Comparison of ENCODE assay signal across 31 cellular contexts in genomic region chr12:108375986-108376663, GRCh38. TPM values are rescaled to one million over a fixed set of nuclear protein-coding genes. Genes with fewer than 3 reads are reported as not detected.
DNase-seq lines count a peak whose midpoint lies in the region; ATAC-seq and TF ChIP-seq lines count a peak whose summit lies in the region.
"Had no signal": no experiment of that assay in that cellular context is flagged by ENCODE, and none has a peak within 500 bp of the region (broad histone marks: within the 10 kb centered on the region; RNA-seq: fewer than 3 reads in every experiment).

No MANE protein-coding gene starts in this region.

- TF ChIP-seq CTCF in AG10803 (conservative IDR thresholded peaks at IDR 0.05; ENCODE audit: low read length), result no peak
- no peak for TF ChIP-seq CTCF in astrocyte of the spinal cord (IDR thresholded peaks at IDR 0.05; ENCODE audit: low read depth, low read length)

- peaks cover 0 to 15% of the 10 kb centered on the region in 2 experiments for H3K27me3 ChIP-seq in mesenchymal stem cell (ENCODE audit: control insufficient read depth in 1 of 2, insufficient read depth in 1 of 2, low read length in 2 of 2)
- H3K27me3 ChIP-seq: adrenal gland, colonic mucosa, thyroid gland, vagina had no signal

- no peak overlapping the region for H3K23ac ChIP-seq in mesenchymal stem cell (ENCODE audit: low read length in 2 of 2)

- H3K36me3 ChIP-seq in mesenchymal stem cell (ENCODE audit: control insufficient read depth in 1 of 2, insufficient read depth in 2 of 2, low read depth in 1 of 2, low read length in 2 of 2), result no peaks in the 10 kb centered on the region
- H3K36me3 ChIP-seq: adrenal gland, colonic mucosa, thyroid gland, vagina had no signal

- WGBS in mesenchymal stem cell, result 31% methylated on average over 4 of the region's 4 CpGs

- no peak overlapping the region for H2BK12ac ChIP-seq in mesenchymal stem cell (ENCODE audit: low read length in 2 of 2)

- H3K4me1 ChIP-seq in mesenchymal stem cell (ENCODE audit: control insufficient read depth, insufficient read depth, low read depth, low read length), result peaks cover 3% of the 10 kb centered on the region
- H3K4me1 ChIP-seq: adrenal gland, colonic mucosa, thyroid gland, vagina had no signal

- no peak for ATAC-seq in GM21447 (IDR thresholded peaks at IDR 0.05; ENCODE audit: unreplicated experiment)
- ATAC-seq: left ventricle myocardium superior, Panc1, sciatic nerve had no signal

- no peak overlapping the region for H2BK15ac ChIP-seq in mesenchymal stem cell (ENCODE audit: low read depth, poor library complexity, severe bottlenecking)

- no peak overlapping the region for H2AFZ ChIP-seq in mesenchymal stem cell (ENCODE audit: low read depth, low read length)

- no peak overlapping the region for H2BK5ac ChIP-seq in mesenchymal stem cell (ENCODE audit: low read depth, low read length, poor library complexity, severe bottlenecking)

- no peak overlapping the region for H3K4me3 ChIP-seq in AG10803 (ENCODE audit: low read length)
- no peak overlapping the region for H3K4me3 ChIP-seq in astrocyte of the spinal cord (ENCODE audit: low read depth, low read length)
- no peak overlapping the region for H3K4me3 ChIP-seq in mesenchymal stem cell (ENCODE audit: insufficient read depth in 1 of 2, low read depth in 1 of 2, low read length in 2 of 2)
- H3K4me3 ChIP-seq: adrenal gland, colonic mucosa, thyroid gland, vagina had no signal

- no peak overlapping the region for H3K14ac ChIP-seq in mesenchymal stem cell (ENCODE audit: low read length in 2 of 2)

- H3K9ac ChIP-seq in mesenchymal stem cell (ENCODE audit: low read length), result no peak overlapping the region

- H3K4ac ChIP-seq in mesenchymal stem cell (ENCODE audit: low read depth in 1 of 2, low read length in 2 of 2), result no peak overlapping the region

- no peak overlapping the region for H2AK5ac ChIP-seq in mesenchymal stem cell (ENCODE audit: low read length, severe bottlenecking)

- H3K18ac ChIP-seq in mesenchymal stem cell (ENCODE audit: low read depth in 1 of 2, low read length in 2 of 2), result no peak overlapping the region

- H4K8ac ChIP-seq in mesenchymal stem cell (ENCODE audit: low read length), result no peak overlapping the region

- no peak overlapping the region for H4K91ac ChIP-seq in mesenchymal stem cell (ENCODE audit: low read length)

- in situ Hi-C loops in astrocyte of the spinal cord (cut with HindIII; ENCODE audit: low sequenced_read_pairs), result no loop called here

- H3K9me3 ChIP-seq in mesenchymal stem cell (ENCODE audit: control insufficient read depth, low read length), result peaks cover 33% of the 10 kb centered on the region
- H3K9me3 ChIP-seq: adrenal gland, colonic mucosa, thyroid gland, vagina had no signal

- no peak overlapping the region for H3K4me2 ChIP-seq in mesenchymal stem cell (ENCODE audit: low read length, poor library complexity, severe bottlenecking)

- H2BK120ac ChIP-seq in mesenchymal stem cell (ENCODE audit: low read depth, low read length), result no peak overlapping the region

- no peaks in the 10 kb centered on the region for H3K79me1 ChIP-seq in mesenchymal stem cell (replicated peaks; ENCODE audit: low read length, poor library complexity, severe bottlenecking)

- no peak overlapping the region for H3K27ac ChIP-seq in mesenchymal stem cell (ENCODE audit: low read length, poor library complexity, severe bottlenecking)
- H3K27ac ChIP-seq: adrenal gland, colonic mucosa, thyroid gland, vagina had no signal

- DNase-seq in AG10803 (ENCODE audit: low read depth) (peak; percentile 20), LHCN-M2 (ENCODE audit: low read depth) (peak; percentile 74), astrocyte of the spinal cord (ENCODE audit: low read depth, low spot score) (peak; percentile 19), iris pigment epithelial cell (ENCODE audit: low read depth) (peak; percentile 33), GM19238 (ENCODE audit: insufficient read length, low spot score) (no peak), mesenchymal stem cell (no peak), activated T-cell treated with anti-CD3 and anti-CD28 coated beads for 4 hours (no peak)
- DNase-seq: activated CD4-positive, alpha-beta memory T cell treated with anti-CD3 and anti-CD28 coated beads for 36 hours; activated CD4-positive, alpha-beta T cell treated with anti-CD3 and anti-CD28 coated beads for 1 hour; activated naive CD4-positive, alpha-beta T cell; adrenal gland; C1 segment of cervical spinal cord; colonic mucosa; effector CD8-positive, alpha-beta T cell; erythroblast; foreskin fibroblast; GDM1; head of caudate nucleus; HFFc6; islet precursor cell; KG1; left ventricle myocardium superior; NCI-H146; stimulated activated CD4-positive, alpha-beta T cell treated with anti-CD3 and anti-CD28 coated beads, Interleukin-12 subunit alpha, Interleukin-12 subunit beta, amount 100 ng/mL, for 4 hours; stimulated activated CD4-positive, alpha-beta T cell treated with anti-CD3 and anti-CD28 coated beads, Interleukin-4, amount 100 ng/mL, for 1 hour; thyroid gland had no signal

RNA-seq across cellular contexts. Expression of gene CMKLR1, which starts 37.0 kb away (rescaled TPM):
- 15.4 and 17.1 TPM in 2 replicates for total RNA-seq in LHCN-M2 (2014; rRNA removed)
- 8.9 TPM for polyA plus RNA-seq in LHCN-M2 (2012)
- polyA plus RNA-seq in mesenchymal stem cell (2013, experiment 1 of 2), result 0.30 TPM
- polyA plus RNA-seq in mesenchymal stem cell (2013, experiment 2 of 2), result 0.37 TPM
- total RNA-seq: activated CD4-positive, alpha-beta memory T cell treated with anti-CD3 and anti-CD28 coated beads for 36 hours; HFFc6; progenitor cell of endocrine pancreas had no signal

Comparison
In these comparisons a context has a peak if more than half of its experiments do, and no peak if none do; other contexts are left out.
1. DNase-seq: peak in AG10803 (single experiment), LHCN-M2 (single experiment), astrocyte of the spinal cord (single experiment) and iris pigment epithelial cell (single experiment); none in GM19238 (single experiment), mesenchymal stem cell (single experiment) and activated T-cell treated with anti-CD3 and anti-CD28 coated beads for 4 hours (single experiment).